14 cellular contexts compared by ENCODE assay signal in the genomic region with DNA sequence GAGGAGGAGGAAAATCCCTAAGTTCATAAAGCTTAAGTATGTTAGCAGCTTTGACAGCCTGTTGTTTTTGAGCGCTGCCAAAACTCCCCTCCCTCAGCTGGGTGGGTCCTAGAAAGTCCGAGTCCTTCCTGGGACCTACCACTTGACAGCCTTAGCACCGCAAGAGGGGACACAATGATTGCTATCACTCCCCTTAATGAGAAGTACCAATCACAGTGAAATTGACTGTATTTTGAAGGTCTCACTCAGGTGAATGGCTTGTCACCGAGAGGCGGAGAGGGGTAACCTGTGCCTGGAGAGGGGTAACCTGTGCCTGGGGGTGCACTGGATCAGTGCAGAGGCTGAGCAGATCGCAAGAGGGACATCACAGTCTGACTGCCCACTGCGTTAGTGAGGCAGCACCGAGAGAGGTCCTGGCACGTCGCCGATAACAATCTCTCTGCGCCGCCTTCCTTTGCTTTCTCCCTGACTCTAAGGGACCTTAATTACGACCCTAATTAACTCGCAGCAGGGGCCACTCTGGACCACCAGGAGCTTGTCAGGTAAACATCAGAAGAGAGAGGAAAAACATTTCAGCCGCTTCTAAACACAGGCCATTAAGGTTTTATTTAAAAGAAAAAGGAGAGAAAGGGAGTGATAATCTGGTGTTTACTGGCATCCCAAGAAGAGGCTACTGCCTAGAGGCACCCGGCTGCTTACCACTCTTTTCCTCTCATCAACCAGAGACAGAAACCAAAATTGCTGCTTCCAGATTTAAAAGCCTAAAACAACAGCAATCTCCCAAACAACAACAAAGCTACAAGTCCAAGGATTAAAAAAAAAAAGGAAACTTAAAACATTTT. TPM values are rescaled to one million over a fixed set of nuclear protein-coding genes. Genes with fewer than 3 reads are reported as not detected.
DNase-seq lines count a peak whose midpoint lies in the region; ATAC-seq lines count a peak whose summit lies in the region.
"Had no signal": no experiment of that assay in that cellular context is flagged by ENCODE, and none has a peak within 500 bp of the region (broad histone marks: within the 10 kb centered on the region; RNA-seq: fewer than 3 reads in every experiment).

No MANE protein-coding gene starts in this region.

- WGBS in trophoblast cell (ENCODE audit: extremely low coverage, insufficient coverage, insufficient read length), result no CpG with 5 or more reads among the region's 17 CpGs

- H3K79me1 ChIP-seq in trophoblast cell (ENCODE audit: low read length), result no peaks in the 10 kb centered on the region

- H3K4me1 ChIP-seq in endocrine pancreas (ENCODE audit: control insufficient read depth, insufficient read depth, low read length) (no peaks in the 10 kb centered on the region), trophoblast cell (ENCODE audit: control insufficient read depth in 1 of 2, insufficient read depth in 2 of 2, low read length in 2 of 2) (peaks cover 2 to 4% of the 10 kb centered on the region in 2 experiments)
- H3K4me1 ChIP-seq: gastroesophageal sphincter had no signal

- H2BK5ac ChIP-seq in trophoblast cell (ENCODE audit: low read depth, low read length, poor library complexity), result no peak overlapping the region

- no peak overlapping the region for H3K27ac ChIP-seq in trophoblast cell (ENCODE audit: low read depth, low read length)
- H3K27ac ChIP-seq: gastroesophageal sphincter, PC-9 had no signal

- no peak overlapping the region for H3K18ac ChIP-seq in trophoblast cell (ENCODE audit: low read length)

- no peak overlapping the region for H2AFZ ChIP-seq in trophoblast cell (ENCODE audit: insufficient read depth, low read length, poor library complexity)
- H2AFZ ChIP-seq: PC-9 had no signal

- H3K14ac ChIP-seq in trophoblast cell (ENCODE audit: low read length), result no peak overlapping the region

- H4K12ac ChIP-seq in trophoblast cell (ENCODE audit: low read depth, low read length), result no peak overlapping the region

- H4K8ac ChIP-seq in trophoblast cell (ENCODE audit: low read depth, low read length), result no peak overlapping the region

- H2BK120ac ChIP-seq in trophoblast cell (ENCODE audit: insufficient read depth, low read length, poor library complexity), result no peak overlapping the region

- H3K9me3 ChIP-seq in endocrine pancreas (ENCODE audit: control insufficient read depth, low read length) (peaks cover 2% of the 10 kb centered on the region), trophoblast cell (ENCODE audit: insufficient read depth, low read depth, low read length) (peaks cover 2% of the 10 kb centered on the region)

- peak overlapping the region; percentile 46 for H3K4me2 ChIP-seq in trophoblast cell (ENCODE audit: low read length)
- H3K4me2 ChIP-seq: PC-9 had no signal

- H2AK5ac ChIP-seq in trophoblast cell (ENCODE audit: low read length), result no peak overlapping the region

- no peak overlapping the region for H2BK12ac ChIP-seq in trophoblast cell (ENCODE audit: low read length)

- no peak overlapping the region for H4K91ac ChIP-seq in trophoblast cell (ENCODE audit: low read depth, low read length)

- peak; percentile 71 for DNase-seq in NCI-H2227 treated with DMSO at 0.1 percent for 48 hours (lab: John Stamatoyannopoulos, UW)
- DNase-seq in trophoblast cell, result no peak
- no peak for DNase-seq in central memory CD4-positive, alpha-beta T cell
- DNase-seq in activated T-cell treated with anti-CD3 and anti-CD28 coated beads, Interleukin-2, amount 50 U/mL, for 1 hour, result no peak
- DNase-seq: CD4-positive, CD25-positive, alpha-beta regulatory T cell; effector memory CD4-positive, alpha-beta T cell; NCI-H2171 treated with DMSO at 0.1 percent for 48 hours; PC-9; T-cell had no signal

- H3K79me2 ChIP-seq in trophoblast cell (ENCODE audit: control insufficient read depth, insufficient read depth, low read length, poor library complexity), result no peaks in the 10 kb centered on the region

- H3K9ac ChIP-seq in endocrine pancreas (ENCODE audit: control insufficient read depth, insufficient read depth, low read length), result no peak overlapping the region
- no peak overlapping the region for H3K9ac ChIP-seq in trophoblast cell (ENCODE audit: low read length)

- ATAC-seq in GM21786 (IDR thresholded peaks at IDR 0.05; ENCODE audit: unreplicated experiment), result peak; percentile 51
- ATAC-seq in HG02870 (IDR thresholded peaks at IDR 0.05; ENCODE audit: unreplicated experiment), result no peak
- ATAC-seq in HG03196 (IDR thresholded peaks at IDR 0.05; ENCODE audit: unreplicated experiment), result no peak
- ATAC-seq: gastroesophageal sphincter, T-cell had no signal

- no peaks in the 10 kb centered on the region for H3K27me3 ChIP-seq in endocrine pancreas (ENCODE audit: control insufficient read depth, insufficient read depth, low read length)
- H3K27me3 ChIP-seq in trophoblast cell (ENCODE audit: insufficient read depth, low read length), result no peaks in the 10 kb centered on the region
- H3K27me3 ChIP-seq: gastroesophageal sphincter had no signal

- no peak overlapping the region for H3K23ac ChIP-seq in trophoblast cell (ENCODE audit: low read length)

- H3K36me3 ChIP-seq in endocrine pancreas (ENCODE audit: control insufficient read depth, insufficient read depth, low read length), result no peaks in the 10 kb centered on the region
- no peaks in the 10 kb centered on the region for H3K36me3 ChIP-seq in trophoblast cell (ENCODE audit: control insufficient read depth in 1 of 2, insufficient read depth in 2 of 2, low read length in 2 of 2)
- H3K36me3 ChIP-seq: gastroesophageal sphincter had no signal

- no peak overlapping the region for H3K4ac ChIP-seq in trophoblast cell (ENCODE audit: low read depth, low read length)

- H3K4me3 ChIP-seq in endocrine pancreas (ENCODE audit: control insufficient read depth, insufficient read depth, low read length) (peak overlapping the region; percentile 19), trophoblast cell (ENCODE audit: low read depth, low read length) (no peak overlapping the region)
- H3K4me3 ChIP-seq: gastroesophageal sphincter, PC-9 had no signal

RNA-seq across cellular contexts. Expression of a gene that starts 25.7 kb away (rescaled TPM):
- 19.0 and 20.5 TPM in 2 replicates for polyA plus RNA-seq in trophoblast cell (2013)
